ENCODE assay signal across 8 cellular contexts in genomic region chr7:8433477-8434289, GRCh38. TPM values are rescaled to one million over a fixed set of nuclear protein-coding genes. Genes with fewer than 3 reads are reported as not detected.
DNase-seq lines count a peak whose midpoint lies in the region; ATAC-seq and TF ChIP-seq lines count a peak whose summit lies in the region.

Gene NXPH1, plus strand, starts transcription at chr7:8433609.

- H3K4me1 ChIP-seq in HUES6 (ENCODE audit: control insufficient read depth, insufficient read depth, low read length), result peaks cover 12% of the 10 kb centered on the region; the same call in 1 of the 2 replicates
- peaks cover 0 to 15% (median 0%) of the 10 kb centered on the region in 4 donors for H3K4me1 ChIP-seq in right lobe of liver

- H3K27ac ChIP-seq in HUES6 (ENCODE audit: low read depth, low read length), result no peak within 1 kb of the TSS
- no peak within 1 kb of the TSS for H3K27ac ChIP-seq in WERI-Rb-1
- no peak within 1 kb of the TSS for H3K27ac ChIP-seq in right lobe of liver

- H3K27me3 ChIP-seq in HUES6 (ENCODE audit: control insufficient read depth, insufficient read depth, low read length), result peaks cover 96% of the 10 kb centered on the region
- no peaks in the 10 kb centered on the region for H3K27me3 ChIP-seq in WERI-Rb-1 (ENCODE audit: insufficient read depth, low read depth, severe bottlenecking)
- peaks cover 4 to 36% of the 10 kb centered on the region in 2 donors for H3K27me3 ChIP-seq in right lobe of liver

- H3K4me3 ChIP-seq in HUES6 (ENCODE audit: low read depth, low read length) (peak within 1 kb of the TSS; percentile 63), WERI-Rb-1 (ENCODE audit: low read depth, low read length) (peak within 1 kb of the TSS; percentile 43), right lobe of liver (no peak within 1 kb of the TSS)

- no peaks in the 10 kb centered on the region for H3K36me3 ChIP-seq in HUES6 (ENCODE audit: control insufficient read depth, insufficient read depth, low read length)
- no peaks in the 10 kb centered on the region for H3K36me3 ChIP-seq in WERI-Rb-1
- no peaks in the 10 kb centered on the region for H3K36me3 ChIP-seq in right lobe of liver

- peak; percentile 89 for DNase-seq in DMS 273 (lab: John Stamatoyannopoulos, UW; ENCODE audit: unreplicated experiment)
- peak; percentile 48 for DNase-seq in WERI-Rb-1
- peak in 2 of 3 donors; percentile 26 to 55 for DNase-seq in right lobe of liver
- no peak for DNase-seq in inferior parietal cortex (ENCODE audit: extremely low spot score)

- peak; percentile 46; the same call in 1 of the 2 replicates for TF ChIP-seq CTCF in WERI-Rb-1 (IDR thresholded peaks at IDR 0.05; ENCODE audit: low read depth, low read length)
- peak in 1 of 4 donors; percentile 5 for TF ChIP-seq CTCF in right lobe of liver (IDR thresholded peaks at IDR 0.05)

- intact Hi-C loops in right lobe of liver (cut with DNase I), result no loop called here

- TF ChIP-seq POLR2A in right lobe of liver (IDR thresholded peaks at IDR 0.05), result no peak

- ATAC-seq in right lobe of liver (peak; percentile 43 to 69 (median 46)), HG02678 (IDR thresholded peaks at IDR 0.05; ENCODE audit: unreplicated experiment) (no peak), GM18870 (IDR thresholded peaks at IDR 0.05; ENCODE audit: unreplicated experiment) (no peak), HG03095 (IDR thresholded peaks at IDR 0.05; ENCODE audit: unreplicated experiment) (no peak)

- WGBS in right lobe of liver (ENCODE audit: insufficient coverage, low coverage, low lambda C conversion rate, missing lambda C conversion rate), result 0% methylated on average over 5 of the region's 71 CpGs

- H3K9me3 ChIP-seq in HUES6 (ENCODE audit: control insufficient read depth, insufficient read depth, low read depth, low read length), result no peaks in the 10 kb centered on the region
- H3K9me3 ChIP-seq in WERI-Rb-1 (ENCODE audit: severe bottlenecking), result peaks cover 12% of the 10 kb centered on the region
- H3K9me3 ChIP-seq in right lobe of liver, result no peaks in the 10 kb centered on the region

- no peak within 1 kb of the TSS for H3K9ac ChIP-seq in HUES6 (ENCODE audit: low read length)

RNA-seq across cellular contexts. Expression of gene NXPH1, which starts in this region (rescaled TPM):
- not detected for total RNA-seq in right lobe of liver

Comparison
In these comparisons a context has a peak if more than half of its experiments do, and no peak if none do; other contexts are left out.
1. Peak in DNase-seq and ATAC-seq in right lobe of liver; RNA of the gene not detected or under 1 TPM.
2. H3K4me3 ChIP-seq: peak in HUES6 (single experiment) and WERI-Rb-1 (single experiment); none in right lobe of liver (0 of 3).